In the genomic region with DNA sequence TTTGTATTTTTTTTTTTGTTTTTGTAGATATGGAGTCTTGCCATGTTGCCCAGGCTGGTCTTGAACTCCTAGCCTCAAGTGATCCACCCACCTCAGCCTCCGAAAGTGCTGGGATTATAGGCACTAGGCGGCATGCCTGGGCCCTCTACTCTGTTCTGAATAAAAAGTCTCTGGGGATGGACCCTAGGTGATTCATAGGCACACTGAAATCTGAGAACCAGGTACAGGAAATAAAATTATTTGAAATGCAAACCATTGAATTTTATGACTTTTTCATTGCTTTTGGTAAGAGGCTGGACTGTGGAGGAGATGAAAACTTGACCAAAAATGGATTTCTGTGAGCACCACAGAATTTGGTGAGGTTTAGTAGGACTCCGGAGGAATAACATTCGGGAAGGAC, we compare ENCODE assay signal across 15 cellular contexts.
DNase-seq lines count a peak whose midpoint lies in the region; ATAC-seq and TF ChIP-seq lines count a peak whose summit lies in the region.
"Had no signal": no experiment of that assay in that cellular context is flagged by ENCODE, and none has a peak within 500 bp of the region (broad histone marks: within the 10 kb centered on the region; RNA-seq: fewer than 3 reads in every experiment).

No MANE protein-coding gene starts in this region.

- ATAC-seq in IMR-90 (ENCODE audit: low read depth) (no peak), WTC11 (no peak), HG03097 (IDR thresholded peaks at IDR 0.05; ENCODE audit: low FRiP score, unreplicated experiment) (no peak)
- ATAC-seq in natural killer cell treated with Interleukin-12 subunit alpha and Interleukin-12 subunit beta and Interleukin-15 and Interleukin-18, amount 100 ng/mL, for 72 hours: no peak
- ATAC-seq: A549 had no signal

- no peak for TF ChIP-seq CTCF in IMR-90 (conservative IDR thresholded peaks at IDR 0.05; ENCODE audit: low read depth, low read length)
- TF ChIP-seq CTCF in WTC11 (IDR thresholded peaks at IDR 0.05): no peak
- TF ChIP-seq CTCF in lower leg skin (IDR thresholded peaks at IDR 0.05): no peak

- H4K5ac ChIP-seq in IMR-90 (ENCODE audit: low read depth, low read length): peak overlapping the region; percentile 99

- in situ Hi-C loops in IMR-90 (cut with MboI; ENCODE audit: low sequenced_read_pairs): no loop called here

- H3K27ac Mint-ChIP-seq in WTC11: 0 out of 2 replicates have a peak overlapping the region, but pooled peaks have one; percentile 38
- H3K27ac Mint-ChIP-seq in natural killer cell treated with Interleukin-12 subunit alpha and Interleukin-12 subunit beta and Interleukin-15 and Interleukin-18, amount 100 ng/mL, for 72 hours: peak overlapping the region; percentile 57 to 80
- H3K27ac Mint-ChIP-seq: CD4-positive, alpha-beta memory T cell had no signal

- H3K4me2 ChIP-seq in IMR-90 (ENCODE audit: low read depth, low read length): no peak overlapping the region
- H3K4me2 ChIP-seq: A549 had no signal

- H2BK20ac ChIP-seq in IMR-90 (ENCODE audit: low read depth, low read length): peak overlapping the region; percentile 87

- H3K56ac ChIP-seq in IMR-90 (ENCODE audit: extremely low read depth, insufficient read depth, low read length): peak overlapping the region; percentile 26; the same call in 1 of the 2 replicates

- no peaks in the 10 kb centered on the region for H3K9me3 Mint-ChIP-seq in WTC11
- no peaks in the 10 kb centered on the region for H3K9me3 Mint-ChIP-seq in natural killer cell treated with Interleukin-12 subunit alpha and Interleukin-12 subunit beta and Interleukin-15 and Interleukin-18, amount 100 ng/mL, for 72 hours
- H3K9me3 Mint-ChIP-seq: CD4-positive, alpha-beta memory T cell had no signal

- H3K27ac ChIP-seq in ACC112 (ENCODE audit: low read depth, low read length) (0 out of 2 replicates have a peak overlapping the region, but pooled peaks have one; percentile 1), IMR-90 (ENCODE audit: insufficient read depth, low read length) (peak overlapping the region; percentile 89)
- H3K27ac ChIP-seq: A549 had no signal

- H3K79me2 ChIP-seq in ACC112 (ENCODE audit: control insufficient read depth, insufficient read depth, low read length, unreplicated experiment): peaks cover 36% of the 10 kb centered on the region

- no peaks in the 10 kb centered on the region for H3K27me3 Mint-ChIP-seq in WTC11 (ENCODE audit: low read depth)
- H3K27me3 Mint-ChIP-seq in natural killer cell treated with Interleukin-12 subunit alpha and Interleukin-12 subunit beta and Interleukin-15 and Interleukin-18, amount 100 ng/mL, for 72 hours: no peaks in the 10 kb centered on the region
- H3K27me3 Mint-ChIP-seq: CD4-positive, alpha-beta memory T cell had no signal

- H3K23ac ChIP-seq in IMR-90 (ENCODE audit: low read depth, low read length): peak overlapping the region; percentile 49; the same call in 1 of the 2 replicates

- no peaks in the 10 kb centered on the region for H3K9me3 ChIP-seq in IMR-90 (ENCODE audit: control insufficient read depth, insufficient read depth, low read length)
- H3K9me3 ChIP-seq: A549 had no signal

- peak overlapping the region; percentile 97 for H3K18ac ChIP-seq in IMR-90 (ENCODE audit: low read depth, low read length)

- H4K20me1 ChIP-seq in IMR-90 (ENCODE audit: insufficient read depth, low read length): no peaks in the 10 kb centered on the region

- TF ChIP-seq POLR2A in IMR-90 (IDR thresholded peaks at IDR 0.05; ENCODE audit: low read depth, low read length): no peak
- no peak for TF ChIP-seq POLR2A in lower leg skin (IDR thresholded peaks at IDR 0.05)

- peak overlapping the region; percentile 85 for H2BK15ac ChIP-seq in IMR-90 (ENCODE audit: low read depth, low read length)

- H3K9ac ChIP-seq in IMR-90 (ENCODE audit: low read depth, low read length): peak overlapping the region; percentile 53; the same call in 1 of the 2 replicates

- peaks cover 58% of the 10 kb centered on the region for H3K4me1 Mint-ChIP-seq in WTC11
- peaks cover 26 to 27% of the 10 kb centered on the region in 2 donors for H3K4me1 Mint-ChIP-seq in natural killer cell treated with Interleukin-12 subunit alpha and Interleukin-12 subunit beta and Interleukin-15 and Interleukin-18, amount 100 ng/mL, for 72 hours (ENCODE audit: low read depth in 2 of 2)

- peaks cover 6% of the 10 kb centered on the region for H3K9me1 ChIP-seq in IMR-90 (ENCODE audit: insufficient read depth, low read length)

- BruUV-seq in IMR-90 (replicated peaks; lab: Mats Ljungman, UMichigan): no TSS peak

- no peaks in the 10 kb centered on the region for H3K36me3 Mint-ChIP-seq in WTC11
- H3K36me3 Mint-ChIP-seq in natural killer cell treated with Interleukin-12 subunit alpha and Interleukin-12 subunit beta and Interleukin-15 and Interleukin-18, amount 100 ng/mL, for 72 hours: peaks cover 5% of the 10 kb centered on the region

- H3K27me3 ChIP-seq in ACC112 (ENCODE audit: insufficient read depth, low read length): no peaks in the 10 kb centered on the region
- H3K27me3 ChIP-seq in IMR-90 (ENCODE audit: control insufficient read depth, insufficient read depth, low read length): no peaks in the 10 kb centered on the region

- no peak overlapping the region for H3K4me3 Mint-ChIP-seq in WTC11
- H3K4me3 Mint-ChIP-seq in natural killer cell treated with Interleukin-12 subunit alpha and Interleukin-12 subunit beta and Interleukin-15 and Interleukin-18, amount 100 ng/mL, for 72 hours: no peak overlapping the region
- H3K4me3 Mint-ChIP-seq: CD4-positive, alpha-beta memory T cell had no signal

- H2AK5ac ChIP-seq in IMR-90 (ENCODE audit: low read depth, low read length): peak overlapping the region; percentile 89

- H2AFZ ChIP-seq in ACC112 (ENCODE audit: low read length, unreplicated experiment) (no peak overlapping the region), IMR-90 (replicated peaks; ENCODE audit: low read length, poor library complexity) (no peak overlapping the region)

- peak overlapping the region; percentile 85 for H4K91ac ChIP-seq in IMR-90 (ENCODE audit: insufficient read depth, low read depth, low read length)

- CTCF ChIA-PET in IMR-90 (lab: Yijun Ruan, JAX): no interaction called here
- CTCF ChIA-PET in WTC11 (lab: Charles Lee): no interaction called here

- H2AK9ac ChIP-seq in IMR-90 (replicated peaks; ENCODE audit: low read depth, low read length, poor library complexity): no peak overlapping the region

- no peak for TF ChIP-seq RAD21 in IMR-90 (IDR thresholded peaks at IDR 0.05; ENCODE audit: low read length)

- H3K4me1 ChIP-seq in ACC112 (ENCODE audit: control insufficient read depth, insufficient read depth, low read length, unreplicated experiment) (peaks cover 45% of the 10 kb centered on the region), IMR-90 (ENCODE audit: control insufficient read depth, insufficient read depth, low read length) (peaks cover 19% of the 10 kb centered on the region)

- peaks cover 18 to 59% of the 10 kb centered on the region in 2 experiments for H3K79me1 ChIP-seq in IMR-90 (ENCODE audit: low read depth in 1 of 2, low read length in 2 of 2)

- DNase-seq in IMR-90 (no peak), WTC11 (ENCODE audit: low spot score) (no peak), lower leg skin (ENCODE audit: low spot score in 2 of 2) (no peak), AML-193 (lab: John Stamatoyannopoulos, UW) (no peak), GM19238 (ENCODE audit: insufficient read length, low spot score) (no peak)
- no peak for DNase-seq in natural killer cell treated with Interleukin-12 subunit alpha and Interleukin-12 subunit beta and Interleukin-15 and Interleukin-18, amount 100 ng/mL, for 72 hours (ENCODE audit: low spot score)
- DNase-seq: CD4-positive, alpha-beta memory T cell; DND-41; GDM1; NCI-H1436; NCI-H2081; NCI-H524 had no signal

- peak overlapping the region; percentile 78 for H3K4ac ChIP-seq in IMR-90 (ENCODE audit: low read depth, low read length)

- H3K14ac ChIP-seq in IMR-90 (replicated peaks; ENCODE audit: low read depth, low read length): peak overlapping the region; percentile 84

- peak overlapping the region; percentile 92 to 97 for H4K8ac ChIP-seq in IMR-90 (ENCODE audit: low read depth in 2 of 2, low read length in 2 of 2)

- H3K4me3 ChIP-seq in ACC112 (ENCODE audit: low read depth, low read length) (no peak overlapping the region), IMR-90 (ENCODE audit: insufficient read depth, low read depth, low read length) (no peak overlapping the region), lower leg skin (ENCODE audit: low read depth, poor library complexity, severe bottlenecking) (no peak overlapping the region)
- H3K4me3 ChIP-seq: A549 had no signal

- H2BK120ac ChIP-seq in IMR-90 (ENCODE audit: low read depth, low read length): peak overlapping the region; percentile 90

- intact Hi-C loops in IMR-90 (cut with micrococcal nuclease) (no loop called here), lower leg skin (cut with DNase I; ENCODE audit: low total_unique reads) (loop anchor here (5.0 kb wide), 1 partner anchor 798 kb away; no protein-coding TSS in a partner anchor)

- H3K36me3 ChIP-seq in ACC112 (ENCODE audit: insufficient read depth, low read length): 0 out of 2 replicates have a peak, but pooled peaks cover 4% of the 10 kb centered on the region
- H3K36me3 ChIP-seq in IMR-90 (ENCODE audit: control insufficient read depth, insufficient read depth, low read length): no peaks in the 10 kb centered on the region

- dilution Hi-C loops in IMR-90 (cut with HindIII; ENCODE audit: low sequenced_read_pairs, unreplicated experiment): no loop called here

- 100% methylated on average over 1 of the region's 4 CpGs; no CpG with 5 or more reads in 1 of the 2 experiments for whole genome bisulfite sequencing in IMR-90 (ENCODE audit: extremely low coverage in 2 of 2, insufficient read length in 1 of 2), 2 experiments
- 93 to 99% methylated on average over 4 of the region's 4 CpGs for WGBS in lower leg skin, 2 donors

- peak overlapping the region; percentile 98 for H2BK5ac ChIP-seq in IMR-90 (ENCODE audit: low read depth, low read length, poor library complexity, severe bottlenecking)

- POLR2A ChIA-PET in IMR-90 (lab: Charles Lee; ENCODE audit: unreplicated experiment): no interaction called here
- POLR2A ChIA-PET in WTC11 (lab: Charles Lee): no interaction called here

TF ChIP-seq in WTC11, 78 proteins besides CTCF, POLR2A, EP300 and RAD21 (continues in another document):
- TF ChIP-seq, protein P1, sequence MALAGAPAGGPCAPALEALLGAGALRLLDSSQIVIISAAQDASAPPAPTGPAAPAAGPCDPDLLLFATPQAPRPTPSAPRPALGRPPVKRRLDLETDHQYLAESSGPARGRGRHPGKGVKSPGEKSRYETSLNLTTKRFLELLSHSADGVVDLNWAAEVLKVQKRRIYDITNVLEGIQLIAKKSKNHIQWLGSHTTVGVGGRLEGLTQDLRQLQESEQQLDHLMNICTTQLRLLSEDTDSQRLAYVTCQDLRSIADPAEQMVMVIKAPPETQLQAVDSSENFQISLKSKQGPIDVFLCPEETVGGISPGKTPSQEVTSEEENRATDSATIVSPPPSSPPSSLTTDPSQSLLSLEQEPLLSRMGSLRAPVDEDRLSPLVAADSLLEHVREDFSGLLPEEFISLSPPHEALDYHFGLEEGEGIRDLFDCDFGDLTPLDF (CRISPR knock-in tag; IDR thresholded peaks at IDR 0.05): no peak
- no peak for TF ChIP-seq FOXJ3 (CRISPR knock-in tag; IDR thresholded peaks at IDR 0.05; ENCODE audit: borderline replicate concordance)
- TF ChIP-seq ZNF263 (CRISPR knock-in tag; IDR thresholded peaks at IDR 0.05; ENCODE audit: low read depth): no peak
- no peak for TF ChIP-seq TEAD1 (CRISPR knock-in tag; IDR thresholded peaks at IDR 0.05)
- TF ChIP-seq TEAD4 (CRISPR knock-in tag; IDR thresholded peaks at IDR 0.05): no peak
